Comparison of ENCODE assay signal across 25 cellular contexts in the genomic region with DNA sequence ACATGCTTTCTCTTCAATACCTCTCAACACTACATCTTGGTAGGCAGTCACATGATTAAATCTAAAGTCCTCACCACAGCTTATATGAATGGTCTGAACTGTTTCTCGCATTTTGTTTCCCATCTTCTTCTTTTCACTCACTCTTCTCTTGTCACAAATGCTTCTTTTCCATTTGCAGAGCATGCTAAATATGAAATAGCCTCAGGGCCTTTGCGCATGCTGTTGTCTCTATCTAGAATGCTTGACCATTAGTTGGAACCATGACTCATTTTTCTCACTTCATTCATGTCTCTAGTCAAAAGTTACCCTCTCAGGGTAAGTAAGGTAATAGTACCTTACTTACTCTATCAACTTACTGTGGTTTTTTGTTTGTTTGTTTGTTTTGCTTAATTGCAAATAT.
"Had no signal": no experiment of that assay in that cellular context is flagged by ENCODE, and none has a peak within 500 bp of the region (broad histone marks: within the 10 kb centered on the region; RNA-seq: fewer than 3 reads in every experiment).

No MANE protein-coding gene starts in this region.

- H2AFZ ChIP-seq: hepatocyte had no signal

- H3K9me3 ChIP-seq: left lung, tibial nerve, uterus had no signal

- H3K4me2 ChIP-seq: hepatocyte had no signal

- H3K36me3 ChIP-seq: tibial nerve, uterus had no signal

- H3K4me3 Mint-ChIP-seq: activated CD8-positive, alpha-beta T cell treated with anti-CD3 and anti-CD28 coated beads, Interleukin-2, amount 10 ng/mL, durations not matched to agents 7 days and 5 days; effector memory CD8-positive, alpha-beta T cell; immature natural killer cell; naive B cell had no signal

- H3K4me1 ChIP-seq: uterus had no signal

- H3K4me3 ChIP-seq: dorsolateral prefrontal cortex, hepatocyte, left lung, lung, tibial nerve, uterus had no signal

- FAIRE-seq: colon, endothelial cell of umbilical vein, frontal cortex had no signal

- H3K27me3 Mint-ChIP-seq: effector memory CD8-positive, alpha-beta T cell; naive B cell; progenitor cell of endocrine pancreas had no signal

- H3K27ac ChIP-seq: hepatocyte, left lung, tibial nerve, uterus had no signal

- ATAC-seq: activated CD8-positive, alpha-beta T cell treated with anti-CD3 and anti-CD28 coated beads, Interleukin-2, amount 10 ng/mL, durations not matched to agents 7 days and 5 days; effector memory CD8-positive, alpha-beta T cell; esophagus mucosa; left lung had no signal

- DNase-seq: activated CD4-positive, alpha-beta T cell treated with anti-CD3 and anti-CD28 coated beads, Interleukin-2, amount 50 U/mL, for 1 hour; activated CD8-positive, alpha-beta T cell treated with anti-CD3 and anti-CD28 coated beads, Interleukin-2, amount 10 ng/mL, durations not matched to agents 7 days and 5 days; activated naive CD4-positive, alpha-beta T cell treated with Interleukin-2 at 50 U/mL for 16 hours; activated T-cell treated with anti-CD3 and anti-CD28 coated beads, Interleukin-2, amount 50 U/mL, for 1 hour; amygdala; central memory CD4-positive, alpha-beta T cell; dorsolateral prefrontal cortex; effector memory CD8-positive, alpha-beta T cell; glutamatergic neuron; immature natural killer cell; kidney glomerular epithelial cell; left lung; naive B cell; stimulated activated CD4-positive, alpha-beta T cell treated with anti-CD3 and anti-CD28 coated beads, Interleukin-4, amount 100 ng/mL, for 24 hours; stimulated activated naive CD4-positive, alpha-beta T cell treated with Interleukin-2 at 50 U/mL for 16 hours; substantia nigra; uterus had no signal

- H3K27me3 ChIP-seq: dorsolateral prefrontal cortex, hepatocyte, left lung, tibial nerve, uterus had no signal

- H3K27ac Mint-ChIP-seq: activated CD8-positive, alpha-beta T cell treated with anti-CD3 and anti-CD28 coated beads, Interleukin-2, amount 10 ng/mL, durations not matched to agents 7 days and 5 days; effector memory CD8-positive, alpha-beta T cell; progenitor cell of endocrine pancreas had no signal
